ENCODE assay signal across 9 cellular contexts in the genomic region with DNA sequence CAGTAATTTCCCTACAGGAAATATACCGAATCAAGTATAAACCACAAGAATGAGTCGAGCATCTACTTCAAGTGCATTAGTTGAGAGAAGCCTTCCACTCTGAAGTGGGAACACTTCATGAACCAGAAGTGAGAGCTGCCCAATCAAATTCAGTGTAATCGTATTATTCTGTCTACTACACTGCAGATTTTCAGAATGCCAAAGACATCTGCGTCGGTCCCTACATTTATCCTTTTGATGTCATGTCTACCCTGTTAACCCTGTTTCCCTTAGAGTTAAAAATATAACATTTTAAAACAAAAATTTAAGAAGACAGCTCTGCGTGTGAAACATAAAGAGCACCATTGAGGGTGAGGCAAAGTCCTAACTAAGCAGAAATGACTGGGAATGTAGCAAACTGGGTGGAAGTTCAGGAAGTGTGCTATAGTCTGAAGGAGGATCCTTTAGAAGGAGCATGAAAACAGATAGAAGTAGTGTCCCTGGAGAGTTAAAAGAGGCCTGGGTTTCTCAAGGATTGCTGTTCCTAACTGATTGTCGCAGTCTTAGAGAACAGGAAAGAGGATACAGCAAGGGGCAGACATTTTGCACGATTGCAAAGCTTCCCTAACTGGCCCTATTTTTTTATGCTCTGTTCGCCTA.
DNase-seq lines count a peak whose midpoint lies in the region; ATAC-seq, FAIRE-seq and TF ChIP-seq lines count a peak whose summit lies in the region.
"Had no signal": no experiment of that assay in that cellular context is flagged by ENCODE, and none has a peak within 500 bp of the region (broad histone marks: within the 10 kb centered on the region; RNA-seq: fewer than 3 reads in every experiment).

No MANE protein-coding gene starts in this region.

- CTCF ChIA-PET in HepG2 (lab: Yijun Ruan, JAX; ENCODE audit: low intra/inter-chr PET ratio, low total read pairs): no interaction called here

- ATAC-seq in HG02678 (IDR thresholded peaks at IDR 0.05; ENCODE audit: unreplicated experiment): peak; percentile 58
- no peak for ATAC-seq in HepG2
- peak; percentile 81 to 86 for ATAC-seq in upper lobe of left lung (ENCODE audit: low FRiP score in 2 of 2)

- H4K20me1 ChIP-seq in astrocyte (ENCODE audit: insufficient read depth, low read length) (peaks cover 76% of the 10 kb centered on the region), HepG2 (ENCODE audit: insufficient read depth, low read length) (no peaks in the 10 kb centered on the region)

- intact Hi-C loops in HepG2 (cut with micrococcal nuclease; ENCODE audit: unreplicated experiment): no loop called here

- H3K79me2 ChIP-seq in astrocyte (ENCODE audit: insufficient read depth, low read length) (peaks cover 100% of the 10 kb centered on the region), HepG2 (ENCODE audit: insufficient read depth, low read length) (no peaks in the 10 kb centered on the region)

- H2AFZ ChIP-seq in astrocyte (ENCODE audit: low read depth, low read length) (no peak overlapping the region), HepG2 (ENCODE audit: low read length) (peak overlapping the region; percentile 88)

- no TSS peak for BruUV-seq in HepG2 (replicated peaks; lab: Mats Ljungman, UMichigan)

- 17% methylated on average over 9 of the region's 9 CpGs for WGBS in HepG2 (ENCODE audit: low lambda C conversion rate)
- 12 to 14% methylated on average over 9 of the region's 9 CpGs for WGBS in upper lobe of left lung, 2 donors

- POLR2A ChIA-PET in HepG2 (lab: Yijun Ruan, JAX): no interaction called here

- H3K9ac ChIP-seq in astrocyte (ENCODE audit: low read length): peak overlapping the region; percentile 34
- peak overlapping the region; percentile 37; the same call in 1 of the 2 replicates for H3K9ac ChIP-seq in HepG2 (ENCODE audit: insufficient read depth, low read depth, low read length)

- FAIRE-seq in astrocyte (lab: Jason Lieb, UNC): no peak
- no peak for FAIRE-seq in HepG2 (lab: Jason Lieb, UNC)

- TF ChIP-seq EP300 in HepG2 (IDR thresholded peaks at IDR 0.05; ENCODE audit: low read depth in 2 of 2, low read length in 2 of 2): no peak
- no peak for TF ChIP-seq EP300 in HepG2 (CRISPR knock-in tag; IDR thresholded peaks at IDR 0.05; ENCODE audit: borderline replicate concordance)
- TF ChIP-seq EP300 in upper lobe of left lung (IDR thresholded peaks at IDR 0.05): no peak

- DNase-seq in NCI-H2081 (lab: John Stamatoyannopoulos, UW) (peak; percentile 31 to 61), NCI-H2081 treated with DMSO at 0.1 percent for 48 hours (lab: John Stamatoyannopoulos, UW) (no peak), NCI-H2227 treated with DMSO at 0.1 percent for 48 hours (lab: John Stamatoyannopoulos, UW) (peak; percentile 89), astrocyte (ENCODE audit: low read depth) (peak; percentile 75), HepG2 (ENCODE audit: low spot score) (no peak), upper lobe of left lung (peak in 1 of 2 donors; percentile 25)
- DNase-seq in activated effector memory CD4-positive, alpha-beta T cell treated with Interleukin-2 at 50 U/mL for 16 hours: no peak

- H3K27me3 ChIP-seq in astrocyte (ENCODE audit: insufficient read depth, low read length) (no peaks in the 10 kb centered on the region), HepG2 (ENCODE audit: control insufficient read depth in 1 of 2, insufficient read depth in 2 of 2, low read length in 2 of 2) (no peaks in the 10 kb centered on the region), upper lobe of left lung (no peaks in the 10 kb centered on the region)

- TF ChIP-seq CTCF in astrocyte (IDR thresholded peaks at IDR 0.05; ENCODE audit: insufficient read depth, low read depth, low read length): no peak
- TF ChIP-seq CTCF in HepG2 (CRISPR knock-in tag; IDR thresholded peaks at IDR 0.05): no peak
- no peak for TF ChIP-seq CTCF in upper lobe of left lung (IDR thresholded peaks at IDR 0.05)

- peak overlapping the region; percentile 78 for H3K4me3 Mint-ChIP-seq in astrocyte (ENCODE audit: unreplicated experiment)

- H3K4me2 ChIP-seq in astrocyte (ENCODE audit: low read length) (peak overlapping the region; percentile 78), HepG2 (ENCODE audit: low read depth, low read length) (peak overlapping the region; percentile 49)

- H3K4me1 ChIP-seq in astrocyte (ENCODE audit: insufficient read depth, low read length) (peaks cover 13% of the 10 kb centered on the region), HepG2 (ENCODE audit: insufficient read depth, low read length) (peaks cover 9% of the 10 kb centered on the region; the same call in 1 of the 2 replicates), upper lobe of left lung (peaks cover 33 to 46% (median 38%) of the 10 kb centered on the region in 4 donors)

- H3K36me3 ChIP-seq in astrocyte (ENCODE audit: insufficient read depth, low read length): peaks cover 3% of the 10 kb centered on the region
- H3K36me3 ChIP-seq in HepG2 (replicated peaks in 1 of 2; ENCODE audit: control insufficient read depth in 1 of 2, insufficient read depth in 2 of 2, low read length in 2 of 2): no peaks in the 10 kb centered on the region
- H3K36me3 ChIP-seq in upper lobe of left lung: no peaks in the 10 kb centered on the region

- H3K27ac Mint-ChIP-seq in astrocyte (ENCODE audit: unreplicated experiment): peak overlapping the region; percentile 92

- H3K4me3 ChIP-seq in astrocyte (ENCODE audit: insufficient read depth, low read depth, low read length) (peak overlapping the region; percentile 48), HepG2 (replicated peaks in 1 of 3; ENCODE audit: insufficient read depth in 1 of 3, low read depth in 2 of 3, low read length in 3 of 3) (peak overlapping the region in 2 of 3 experiments; percentile 6 to 59; a peak in 3 of 6 replicates), upper lobe of left lung (peak overlapping the region in 3 of 4 donors; percentile 18 to 37 (median 33))

- no peaks in the 10 kb centered on the region for H3K27me3 Mint-ChIP-seq in astrocyte (ENCODE audit: low read depth, unreplicated experiment)

- H3K4me1 Mint-ChIP-seq in astrocyte (ENCODE audit: low read depth, unreplicated experiment): peaks cover 31% of the 10 kb centered on the region

- H3K27ac ChIP-seq in astrocyte (ENCODE audit: low read depth, low read length) (peak overlapping the region; percentile 40), HepG2 (ENCODE audit: extremely low read length, insufficient read depth, low read length) (no peak overlapping the region), upper lobe of left lung (peak overlapping the region; percentile 73 to 91 (median 80))
- H3K27ac ChIP-seq: 22Rv1 had no signal

- H3K36me3 Mint-ChIP-seq in astrocyte (ENCODE audit: low read depth, unreplicated experiment): peaks cover 8% of the 10 kb centered on the region

- H3K9me3 Mint-ChIP-seq in astrocyte (ENCODE audit: unreplicated experiment): no peaks in the 10 kb centered on the region

- no peaks in the 10 kb centered on the region for H3K9me3 ChIP-seq in astrocyte (ENCODE audit: insufficient read depth, low read depth, low read length)
- H3K9me3 ChIP-seq in HepG2 (ENCODE audit: low read length): no peaks in the 10 kb centered on the region
- no peaks in the 10 kb centered on the region for H3K9me3 ChIP-seq in upper lobe of left lung

- in situ Hi-C loops in HepG2 (cut with HindIII; ENCODE audit: extremely low pct_ligation_motif_present, low pct_unique_long_range_greater_than_20kb): no loop called here

- no peak for TF ChIP-seq POLR2A in HepG2 (IDR thresholded peaks at IDR 0.05; ENCODE audit: insufficient read depth in 1 of 2, low read depth in 2 of 2, low read length in 2 of 2)
- peak in 2 of 4 donors; percentile 22 to 56 for TF ChIP-seq POLR2A in upper lobe of left lung (IDR thresholded peaks at IDR 0.05)

- TF ChIP-seq RAD21 in HepG2 (CRISPR knock-in tag; IDR thresholded peaks at IDR 0.05): no peak

TF ChIP-seq in HepG2, 621 proteins besides CTCF, POLR2A, EP300 and RAD21 (continues in another document):
- TF ChIP-seq ERF (CRISPR knock-in tag; IDR thresholded peaks at IDR 0.05): no peak
- no peak for TF ChIP-seq POLR2AphosphoS5 (IDR thresholded peaks at IDR 0.05; ENCODE audit: low read depth, low read length)
- TF ChIP-seq ZBTB3 (CRISPR knock-in tag; IDR thresholded peaks at IDR 0.05; ENCODE audit: borderline replicate concordance, low read depth): no peak
- TF ChIP-seq NKX3-1 (CRISPR knock-in tag; IDR thresholded peaks at IDR 0.05): no peak
- TF ChIP-seq ARNT2 (CRISPR knock-in tag; IDR thresholded peaks at IDR 0.05; ENCODE audit: low read depth): no peak
- TF ChIP-seq, protein P1, sequence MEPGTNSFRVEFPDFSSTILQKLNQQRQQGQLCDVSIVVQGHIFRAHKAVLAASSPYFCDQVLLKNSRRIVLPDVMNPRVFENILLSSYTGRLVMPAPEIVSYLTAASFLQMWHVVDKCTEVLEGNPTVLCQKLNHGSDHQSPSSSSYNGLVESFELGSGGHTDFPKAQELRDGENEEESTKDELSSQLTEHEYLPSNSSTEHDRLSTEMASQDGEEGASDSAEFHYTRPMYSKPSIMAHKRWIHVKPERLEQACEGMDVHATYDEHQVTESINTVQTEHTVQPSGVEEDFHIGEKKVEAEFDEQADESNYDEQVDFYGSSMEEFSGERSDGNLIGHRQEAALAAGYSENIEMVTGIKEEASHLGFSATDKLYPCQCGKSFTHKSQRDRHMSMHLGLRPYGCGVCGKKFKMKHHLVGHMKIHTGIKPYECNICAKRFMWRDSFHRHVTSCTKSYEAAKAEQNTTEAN (CRISPR knock-in tag; conservative IDR thresholded peaks at IDR 0.05): no peak
- TF ChIP-seq, protein P2, sequence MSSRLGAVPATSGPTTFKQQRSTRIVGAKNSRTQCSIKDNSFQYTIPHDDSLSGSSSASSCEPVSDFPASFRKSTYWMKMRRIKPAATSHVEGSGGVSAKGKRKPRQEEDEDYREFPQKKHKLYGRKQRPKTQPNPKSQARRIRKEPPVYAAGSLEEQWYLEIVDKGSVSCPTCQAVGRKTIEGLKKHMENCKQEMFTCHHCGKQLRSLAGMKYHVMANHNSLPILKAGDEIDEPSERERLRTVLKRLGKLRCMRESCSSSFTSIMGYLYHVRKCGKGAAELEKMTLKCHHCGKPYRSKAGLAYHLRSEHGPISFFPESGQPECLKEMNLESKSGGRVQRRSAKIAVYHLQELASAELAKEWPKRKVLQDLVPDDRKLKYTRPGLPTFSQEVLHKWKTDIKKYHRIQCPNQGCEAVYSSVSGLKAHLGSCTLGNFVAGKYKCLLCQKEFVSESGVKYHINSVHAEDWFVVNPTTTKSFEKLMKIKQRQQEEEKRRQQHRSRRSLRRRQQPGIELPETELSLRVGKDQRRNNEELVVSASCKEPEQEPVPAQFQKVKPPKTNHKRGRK (CRISPR knock-in tag; IDR thresholded peaks at IDR 0.05): no peak
- no peak for TF ChIP-seq ZNF382 (CRISPR knock-in tag; IDR thresholded peaks at IDR 0.05; ENCODE audit: borderline replicate concordance)

Comparison
In these comparisons a context has a peak if more than half of its experiments do, and no peak if none do; other contexts are left out.
1. DNase-seq: peak in NCI-H2081 (2 of 2), NCI-H2227 treated with DMSO at 0.1 percent for 48 hours (single experiment) and astrocyte (single experiment); none in NCI-H2081 treated with DMSO at 0.1 percent for 48 hours (single experiment), HepG2 (single experiment) and activated effector memory CD4-positive, alpha-beta T cell treated with Interleukin-2 at 50 U/mL for 16 hours (single experiment).
2. Peak in every context shown above with its lines, with median percentiles within 50 percentile points of each other: H3K4me3 ChIP-seq.